13 cellular contexts compared by ENCODE assay signal in genomic region chr9:108956098-108956533, GRCh38.
"Had no signal": no experiment of that assay in that cellular context is flagged by ENCODE, and none has a peak within 500 bp of the region (broad histone marks: within the 10 kb centered on the region; RNA-seq: fewer than 3 reads in every experiment).

No MANE protein-coding gene starts in this region.

- ATAC-seq: body of pancreas; effector memory CD8-positive, alpha-beta T cell; lower lobe of right lung; sciatic nerve; stimulated activated memory B cell treated with anti-CD40 and anti-IgM and Interleukin-4, amounts not matched to agents 10 μg/mL and 1 μg/mL and 100 μg/mL, for 72 hours had no signal

- DNase-seq: activated B cell treated with CpG ODN at 0.5 μM for 24 hours; activated CD4-positive, alpha-beta T cell treated with anti-CD3 and anti-CD28 coated beads, Interleukin-2, amount 50 U/mL, for 1 hour; activated naive CD4-positive, alpha-beta T cell treated with anti-CD3 and anti-CD28 coated beads, Interleukin-2, amount 50 U/mL, for 16 hours; adrenal gland; body of pancreas; effector memory CD8-positive, alpha-beta T cell; lower lobe of right lung; midbrain; spleen; stimulated activated CD4-positive, alpha-beta T cell treated with anti-CD3 and anti-CD28 coated beads, Interleukin-1b, Interleukin-23, amount 100 ng/mL, for 48 hours; tibial artery had no signal
